In the genomic region with DNA sequence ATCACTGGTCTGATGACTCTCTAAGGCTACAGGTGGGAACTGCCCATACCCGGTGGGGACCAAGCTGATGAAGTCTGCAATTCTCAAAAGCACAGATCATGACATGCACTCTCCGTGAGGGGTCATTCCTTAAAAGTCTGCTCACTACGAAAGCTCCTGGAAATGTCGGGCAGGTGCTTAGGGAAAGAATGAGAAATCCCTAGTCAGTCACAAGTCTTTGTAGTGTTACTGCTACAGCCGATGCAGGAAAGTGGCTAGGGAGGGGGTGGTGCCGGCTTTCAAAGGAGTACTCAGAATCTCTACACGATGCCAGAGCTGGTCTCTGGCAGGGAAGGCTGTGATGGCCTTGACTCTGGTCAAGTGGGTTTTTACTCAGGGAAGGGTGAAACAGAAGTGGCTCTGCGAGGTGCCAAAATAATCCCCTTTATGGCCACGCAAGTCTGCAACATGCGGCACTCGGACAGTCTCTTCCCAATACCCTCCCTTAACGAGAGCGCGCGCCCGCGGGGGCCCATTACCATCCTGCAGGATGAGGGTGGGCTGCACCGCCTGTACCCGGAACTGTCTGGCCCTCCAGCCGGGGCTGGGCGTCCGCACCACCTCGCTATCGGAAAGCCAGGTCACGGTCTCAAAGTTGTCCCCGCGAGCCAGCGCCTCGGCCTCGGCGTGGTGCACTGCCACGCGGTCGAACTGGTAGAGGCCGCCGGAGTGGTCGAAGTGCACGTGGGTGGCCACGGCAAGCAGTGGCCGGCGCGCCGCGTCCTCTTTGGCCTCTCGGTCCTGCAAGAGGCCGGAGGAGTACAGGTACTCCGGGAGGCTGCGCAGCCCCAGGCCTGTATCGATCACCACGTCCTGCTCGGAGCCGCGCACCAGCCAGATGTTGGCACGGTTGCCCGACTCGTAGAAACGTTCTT, we compare ENCODE assay signal across 8 cellular contexts. TPM values are rescaled to one million over a fixed set of nuclear protein-coding genes. Genes with fewer than 3 reads are reported as not detected.
DNase-seq lines count a peak whose midpoint lies in the region; ATAC-seq lines count a peak whose summit lies in the region.

No MANE protein-coding gene starts in this region.

- POLR2A ChIA-PET in activated CD4-positive, alpha-beta memory T cell treated with anti-CD3 and anti-CD28 coated beads, Interleukin-2, amount 10 ng/mL, durations not matched to agents 7 days and 5 days (lab: Charles Lee) = interaction anchor here (1.1 to 4.5 kb wide), 8 partner anchors 12 to 910 kb away, joined by 3 to 55 read pairs (median 6); a partner anchor contains a TSS

- peaks cover 8% of the 10 kb centered on the region for H3K36me3 Mint-ChIP-seq in activated CD4-positive, alpha-beta memory T cell treated with anti-CD3 and anti-CD28 coated beads, Interleukin-2, amount 10 ng/mL, durations not matched to agents 7 days and 5 days (ENCODE audit: low read depth)

- peak overlapping the region; percentile 40 for H3K9ac ChIP-seq in muscle layer of colon (ENCODE audit: low read length)
- peak overlapping the region; percentile 58 to 71 for H3K9ac ChIP-seq in stomach smooth muscle (ENCODE audit: low read length in 2 of 2)

- WGBS in esophagus, 2 donors = 1% methylated on average over 54 to 57 of the region's 57 CpGs

- H3K9me3 ChIP-seq in esophagus (ENCODE audit: control insufficient read depth in 2 of 2, insufficient read depth in 1 of 2, low read depth in 1 of 2, low read length in 1 of 2) = no peaks in the 10 kb centered on the region
- no peaks in the 10 kb centered on the region for H3K9me3 ChIP-seq in muscle layer of colon (ENCODE audit: low read length)
- H3K9me3 ChIP-seq in stomach smooth muscle (ENCODE audit: control insufficient read depth in 2 of 2, low read length in 2 of 2) = no peaks in the 10 kb centered on the region

- H3K4me1 Mint-ChIP-seq in activated CD4-positive, alpha-beta memory T cell treated with anti-CD3 and anti-CD28 coated beads, Interleukin-2, amount 10 ng/mL, durations not matched to agents 7 days and 5 days = peaks cover 27% of the 10 kb centered on the region

- H3K27me3 Mint-ChIP-seq in activated CD4-positive, alpha-beta memory T cell treated with anti-CD3 and anti-CD28 coated beads, Interleukin-2, amount 10 ng/mL, durations not matched to agents 7 days and 5 days = no peaks in the 10 kb centered on the region

- peak overlapping the region; percentile 89 for H3K27ac Mint-ChIP-seq in activated CD4-positive, alpha-beta memory T cell treated with anti-CD3 and anti-CD28 coated beads, Interleukin-2, amount 10 ng/mL, durations not matched to agents 7 days and 5 days

- H3K27me3 ChIP-seq in esophagus (ENCODE audit: control insufficient read depth in 1 of 2, insufficient read depth in 2 of 2, low read length in 2 of 2) (no peaks in the 10 kb centered on the region), muscle layer of colon (ENCODE audit: control insufficient read depth in 1 of 2, insufficient read depth in 2 of 2, low read length in 2 of 2) (no peaks in the 10 kb centered on the region), stomach smooth muscle (ENCODE audit: control insufficient read depth in 1 of 2, insufficient read depth in 2 of 2, low read length in 2 of 2) (no peaks in the 10 kb centered on the region)

- peak overlapping the region; percentile 90 to 95 for H3K4me3 ChIP-seq in esophagus (ENCODE audit: low read depth in 1 of 2, low read length in 2 of 2)
- H3K4me3 ChIP-seq in muscle layer of colon (ENCODE audit: low read depth in 1 of 2, low read length in 2 of 2) = peak overlapping the region; percentile 86 to 98
- H3K4me3 ChIP-seq in stomach smooth muscle (ENCODE audit: low read length in 2 of 2) = peak overlapping the region; percentile 79 to 96

- CTCF ChIA-PET in activated CD4-positive, alpha-beta memory T cell treated with anti-CD3 and anti-CD28 coated beads, Interleukin-2, amount 10 ng/mL, durations not matched to agents 7 days and 5 days (lab: Charles Lee) = interaction anchor here (0.9 to 3.0 kb wide), 10 partner anchors 8 to 64 kb away, joined by 3 to 16 read pairs (median 4); a partner anchor contains a TSS

- peak; percentile 19 for ATAC-seq in HG02763 (IDR thresholded peaks at IDR 0.05; ENCODE audit: unreplicated experiment)

- H3K9me3 Mint-ChIP-seq in activated CD4-positive, alpha-beta memory T cell treated with anti-CD3 and anti-CD28 coated beads, Interleukin-2, amount 10 ng/mL, durations not matched to agents 7 days and 5 days = no peaks in the 10 kb centered on the region

- H3K36me3 ChIP-seq in esophagus (ENCODE audit: control insufficient read depth in 2 of 2, insufficient read depth in 2 of 2, low read length in 1 of 2) (no peaks in the 10 kb centered on the region), muscle layer of colon (ENCODE audit: insufficient read depth, low read length) (no peaks in the 10 kb centered on the region), stomach smooth muscle (ENCODE audit: control insufficient read depth in 2 of 2, insufficient read depth in 2 of 2, low read length in 2 of 2) (no peaks in the 10 kb centered on the region)

- peak overlapping the region; percentile 87 to 88 for H3K27ac ChIP-seq in esophagus (ENCODE audit: low read depth in 2 of 2, low read length in 1 of 2)
- peak overlapping the region; percentile 53 for H3K27ac ChIP-seq in muscle layer of colon (ENCODE audit: low read depth, low read length)
- peak overlapping the region; percentile 37 for H3K27ac ChIP-seq in stomach smooth muscle (ENCODE audit: low read length)

- peak overlapping the region; percentile 89 for H3K4me3 Mint-ChIP-seq in activated CD4-positive, alpha-beta memory T cell treated with anti-CD3 and anti-CD28 coated beads, Interleukin-2, amount 10 ng/mL, durations not matched to agents 7 days and 5 days

- DNase-seq in SHP77 (lab: John Stamatoyannopoulos, UW) = peak; percentile 43 to 45
- no peak for DNase-seq in SHP77 treated with DMSO at 0.1 percent for 48 hours (lab: John Stamatoyannopoulos, UW)
- DNase-seq in NCI-H2227 (lab: John Stamatoyannopoulos, UW; ENCODE audit: unreplicated experiment) = peak; percentile 41
- DNase-seq in activated CD4-positive, alpha-beta memory T cell treated with anti-CD3 and anti-CD28 coated beads, Interleukin-2, amount 10 ng/mL, durations not matched to agents 7 days and 5 days = peak; percentile 31

- H3K4me1 ChIP-seq in esophagus (ENCODE audit: control insufficient read depth in 2 of 2, insufficient read depth in 2 of 2, low read length in 1 of 2) (peaks cover 0 to 2% of the 10 kb centered on the region in 2 donors), muscle layer of colon (ENCODE audit: insufficient read depth, low read length) (peaks cover 6% of the 10 kb centered on the region), stomach smooth muscle (ENCODE audit: control insufficient read depth, insufficient read depth, low read length) (peaks cover 19% of the 10 kb centered on the region)

RNA-seq across cellular contexts. Expression of a gene that starts 1.0 kb away (rescaled TPM):
- 1 to 10 TPM; 3.9 to 4.9 TPM for total RNA-seq in activated CD4-positive, alpha-beta memory T cell treated with anti-CD3 and anti-CD28 coated beads, Interleukin-2, amount 10 ng/mL, durations not matched to agents 7 days and 5 days
- 1 to 10 TPM; 1.5 to 2.6 TPM for polyA plus RNA-seq in esophagus

RNA-seq across cellular contexts. Expression of a gene that starts 1.1 kb away (rescaled TPM):
- total RNA-seq in activated CD4-positive, alpha-beta memory T cell treated with anti-CD3 and anti-CD28 coated beads, Interleukin-2, amount 10 ng/mL, durations not matched to agents 7 days and 5 days = 1 to 10 TPM; 2.8 to 4.2 TPM
- 1 to 10 TPM; 1.9 to 3.4 TPM for polyA plus RNA-seq in esophagus

RNA-seq across cellular contexts. Expression of a gene that starts 55.8 kb away (rescaled TPM):
- total RNA-seq in activated CD4-positive, alpha-beta memory T cell treated with anti-CD3 and anti-CD28 coated beads, Interleukin-2, amount 10 ng/mL, durations not matched to agents 7 days and 5 days = 10 to 100 TPM; 20.6 to 22.5 TPM
- 1 to 10 TPM; 4.0 to 4.9 TPM for polyA plus RNA-seq in esophagus

Comparison
In these comparisons a context has a peak if more than half of its experiments do, and no peak if none do; other contexts are left out.
1. H3K27ac ChIP-seq: peak in every context shown above with its lines; median percentile 88 in esophagus; 53 in muscle layer of colon; 37 in stomach smooth muscle.